ENCODE assay signal across 17 cellular contexts in the genomic region with DNA sequence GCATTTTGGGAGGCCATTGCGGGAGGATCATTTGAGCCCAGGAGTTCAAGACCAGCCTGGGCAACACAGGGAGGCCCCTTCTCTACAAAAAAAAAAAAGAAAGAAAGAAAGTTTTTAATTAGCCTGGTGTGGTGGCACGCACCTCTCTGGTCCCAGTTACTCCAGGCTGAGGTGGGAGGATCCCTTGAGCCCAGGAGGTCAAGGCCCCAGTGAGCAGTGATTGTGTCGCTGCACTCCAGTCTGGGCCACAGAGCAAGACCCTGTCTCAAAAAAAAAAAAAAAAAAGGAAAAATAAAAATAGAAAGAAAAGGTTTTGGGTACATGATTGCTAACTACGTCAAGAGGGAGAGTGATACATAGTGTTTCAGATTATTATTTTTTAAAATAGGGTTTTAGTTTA. TPM values are rescaled to one million over a fixed set of nuclear protein-coding genes. Genes with fewer than 3 reads are reported as not detected.
DNase-seq lines count a peak whose midpoint lies in the region; ATAC-seq and TF ChIP-seq lines count a peak whose summit lies in the region.
"Had no signal": no experiment of that assay in that cellular context is flagged by ENCODE, and none has a peak within 500 bp of the region (broad histone marks: within the 10 kb centered on the region; RNA-seq: fewer than 3 reads in every experiment).

No MANE protein-coding gene starts in this region.

- DNase-seq in Calu3: no peak
- DNase-seq in WTC11 (ENCODE audit: low spot score): no peak
- no peak for DNase-seq in stomach
- DNase-seq in RPMI8226: no peak
- DNase-seq in NCI-H1105 treated with DMSO at 0.1 percent for 48 hours (lab: John Stamatoyannopoulos, UW): no peak
- no peak for DNase-seq in NCI-H774 (lab: John Stamatoyannopoulos, UW)
- no peak for DNase-seq in GOT3 (lab: John Stamatoyannopoulos, UW)
- DNase-seq: IMR-90, NCI-H1417 treated with DMSO at 0.1 percent for 48 hours, NCI-H2029, NCI-H2171 treated with DMSO at 0.1 percent for 48 hours, SJCRH30 had no signal

- H3K36me3 ChIP-seq in iPS-20b (ENCODE audit: insufficient read depth, low read depth, low read length) (no peaks in the 10 kb centered on the region), stomach (no peaks in the 10 kb centered on the region)
- H3K36me3 ChIP-seq: SJCRH30 had no signal

- H3K4me1 Mint-ChIP-seq in Calu3 (ENCODE audit: low read depth, unreplicated experiment) (peaks cover 41% of the 10 kb centered on the region), WTC11 (peaks cover 49% of the 10 kb centered on the region)

- H3K9me3 Mint-ChIP-seq in Calu3 (ENCODE audit: low read depth, unreplicated experiment) (no peaks in the 10 kb centered on the region), WTC11 (no peaks in the 10 kb centered on the region)

- H3K27ac ChIP-seq in iPS-20b (ENCODE audit: low read length): peak overlapping the region; percentile 88
- H3K27ac ChIP-seq in stomach: peak overlapping the region in 3 of 5 donors; percentile 75 to 84 (median 79)
- H3K27ac ChIP-seq: SJCRH30 had no signal

- no peaks in the 10 kb centered on the region for H3K36me3 Mint-ChIP-seq in Calu3 (ENCODE audit: insufficient read depth, unreplicated experiment)
- H3K36me3 Mint-ChIP-seq in WTC11: 0 out of 2 replicates have a peak, but pooled peaks cover 2% of the 10 kb centered on the region

- H3K4me3 ChIP-seq in iPS-20b (ENCODE audit: low read length) (no peak overlapping the region), stomach (no peak overlapping the region)
- H3K4me3 ChIP-seq: SJCRH30 had no signal

- BruUV-seq in Calu3 (replicated peaks; lab: Mats Ljungman, UMichigan): no TSS peak

- CTCF ChIA-PET in Calu3 (lab: Charles Lee): no interaction called here
- CTCF ChIA-PET in WTC11 (lab: Charles Lee): no interaction called here

- intact Hi-C loops in Calu3 (cut with micrococcal nuclease; ENCODE audit: unreplicated experiment) (loop anchor here (5.0 kb wide), 1 partner anchor 34 kb away; no protein-coding TSS in a partner anchor), stomach (cut with DNase I; ENCODE audit: low total_unique reads) (no loop called here)

- no peak for TF ChIP-seq EP300 in stomach (IDR thresholded peaks at IDR 0.05)

- ATAC-seq in WTC11: no peak

- H3K4me1 ChIP-seq in iPS-20b (ENCODE audit: insufficient read depth, low read length) (peaks cover 31% of the 10 kb centered on the region), stomach (peaks cover 26 to 44% (median 36%) of the 10 kb centered on the region in 4 donors)

- POLR2A ChIA-PET in WTC11 (lab: Charles Lee): no interaction called here

- H3K27ac Mint-ChIP-seq in Calu3 (ENCODE audit: unreplicated experiment) (peak overlapping the region; percentile 93), WTC11 (peak overlapping the region; percentile 97)

- WGBS in stomach, 5 donors: 95 to 100% (median 99%) methylated on average over 4 of the region's 4 CpGs

- peak overlapping the region; percentile 79; the same call in 1 of the 2 replicates for H3K9ac ChIP-seq in iPS-20b (ENCODE audit: low read depth, low read length)

- H3K27me3 Mint-ChIP-seq in Calu3 (ENCODE audit: unreplicated experiment) (no peaks in the 10 kb centered on the region), WTC11 (ENCODE audit: low read depth) (no peaks in the 10 kb centered on the region)

- no peak for TF ChIP-seq CTCF in Calu3 (IDR thresholded peaks at IDR 0.05; ENCODE audit: unreplicated experiment)
- no peak for TF ChIP-seq CTCF in WTC11 (IDR thresholded peaks at IDR 0.05)
- no peak for TF ChIP-seq CTCF in stomach (IDR thresholded peaks at IDR 0.05)

- H3K4me3 Mint-ChIP-seq in Calu3 (ENCODE audit: low read depth, unreplicated experiment): no peak overlapping the region
- no peak overlapping the region for H3K4me3 Mint-ChIP-seq in WTC11

- no peak for TF ChIP-seq POLR2A in stomach (IDR thresholded peaks at IDR 0.05)

- H3K27me3 ChIP-seq in iPS-20b (ENCODE audit: insufficient read depth, low read length): no peaks in the 10 kb centered on the region
- H3K27me3 ChIP-seq in stomach: no peaks in the 10 kb centered on the region
- H3K27me3 ChIP-seq: SJCRH30 had no signal

- H3K9me3 ChIP-seq in iPS-20b (ENCODE audit: insufficient read depth, low read depth, low read length) (no peaks in the 10 kb centered on the region), stomach (no peaks in the 10 kb centered on the region)
- H3K9me3 ChIP-seq: SJCRH30 had no signal

TF ChIP-seq in WTC11, 78 proteins besides CTCF, POLR2A, EP300 and RAD21:
- TF ChIP-seq, protein P1, sequence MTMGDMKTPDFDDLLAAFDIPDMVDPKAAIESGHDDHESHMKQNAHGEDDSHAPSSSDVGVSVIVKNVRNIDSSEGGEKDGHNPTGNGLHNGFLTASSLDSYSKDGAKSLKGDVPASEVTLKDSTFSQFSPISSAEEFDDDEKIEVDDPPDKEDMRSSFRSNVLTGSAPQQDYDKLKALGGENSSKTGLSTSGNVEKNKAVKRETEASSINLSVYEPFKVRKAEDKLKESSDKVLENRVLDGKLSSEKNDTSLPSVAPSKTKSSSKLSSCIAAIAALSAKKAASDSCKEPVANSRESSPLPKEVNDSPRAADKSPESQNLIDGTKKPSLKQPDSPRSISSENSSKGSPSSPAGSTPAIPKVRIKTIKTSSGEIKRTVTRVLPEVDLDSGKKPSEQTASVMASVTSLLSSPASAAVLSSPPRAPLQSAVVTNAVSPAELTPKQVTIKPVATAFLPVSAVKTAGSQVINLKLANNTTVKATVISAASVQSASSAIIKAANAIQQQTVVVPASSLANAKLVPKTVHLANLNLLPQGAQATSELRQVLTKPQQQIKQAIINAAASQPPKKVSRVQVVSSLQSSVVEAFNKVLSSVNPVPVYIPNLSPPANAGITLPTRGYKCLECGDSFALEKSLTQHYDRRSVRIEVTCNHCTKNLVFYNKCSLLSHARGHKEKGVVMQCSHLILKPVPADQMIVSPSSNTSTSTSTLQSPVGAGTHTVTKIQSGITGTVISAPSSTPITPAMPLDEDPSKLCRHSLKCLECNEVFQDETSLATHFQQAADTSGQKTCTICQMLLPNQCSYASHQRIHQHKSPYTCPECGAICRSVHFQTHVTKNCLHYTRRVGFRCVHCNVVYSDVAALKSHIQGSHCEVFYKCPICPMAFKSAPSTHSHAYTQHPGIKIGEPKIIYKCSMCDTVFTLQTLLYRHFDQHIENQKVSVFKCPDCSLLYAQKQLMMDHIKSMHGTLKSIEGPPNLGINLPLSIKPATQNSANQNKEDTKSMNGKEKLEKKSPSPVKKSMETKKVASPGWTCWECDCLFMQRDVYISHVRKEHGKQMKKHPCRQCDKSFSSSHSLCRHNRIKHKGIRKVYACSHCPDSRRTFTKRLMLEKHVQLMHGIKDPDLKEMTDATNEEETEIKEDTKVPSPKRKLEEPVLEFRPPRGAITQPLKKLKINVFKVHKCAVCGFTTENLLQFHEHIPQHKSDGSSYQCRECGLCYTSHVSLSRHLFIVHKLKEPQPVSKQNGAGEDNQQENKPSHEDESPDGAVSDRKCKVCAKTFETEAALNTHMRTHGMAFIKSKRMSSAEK (CRISPR knock-in tag; IDR thresholded peaks at IDR 0.05; ENCODE audit: borderline replicate concordance): no peak
- TF ChIP-seq ZNF121 (CRISPR knock-in tag; IDR thresholded peaks at IDR 0.05): peak; percentile 80; the same call in 1 of the 2 replicates
TF ChIP-seq in WTC11: peak in this region for 1.

RNA-seq across cellular contexts. Expression of a gene that starts 2.0 kb away (rescaled TPM):
- total RNA-seq in Calu3 (2022): 39.4 and 48.1 TPM in 2 replicates
- total RNA-seq in WTC11 (2021): 39.8 to 43.8 TPM (median 43.3 TPM) in 3 replicates
- 100 to 1,000 TPM in 4 of 5 donors, 10 to 100 TPM in 1; 33.0 to 369 (median 112) TPM for total RNA-seq in stomach
- 10 to 100 TPM in 2 of 3 donors, 1 to 10 TPM in 1; 7.3 to 17.3 (median 11.1) TPM for polyA plus RNA-seq in stomach

RNA-seq across cellular contexts. Expression of a gene that starts 48.2 kb away (rescaled TPM):
- total RNA-seq in Calu3 (2022): not detected in 2 replicates
- 3.0 to 5.4 TPM (median 4.4 TPM) in 3 replicates for total RNA-seq in WTC11 (2021)
- 1 to 10 TPM in 1 of 5 donors, not detected in 4; 1.3 TPM for total RNA-seq in stomach
- 1 to 10 TPM in 1 of 3 donors, under 1 TPM in 2; 0.18 to 1.2 (median 0.19) TPM for polyA plus RNA-seq in stomach
- total RNA-seq: Daoy, LHCN-M2, NCI-H460, RPMI7951 had no signal
